Comparison of ENCODE assay signal across 9 cellular contexts in the genomic region with DNA sequence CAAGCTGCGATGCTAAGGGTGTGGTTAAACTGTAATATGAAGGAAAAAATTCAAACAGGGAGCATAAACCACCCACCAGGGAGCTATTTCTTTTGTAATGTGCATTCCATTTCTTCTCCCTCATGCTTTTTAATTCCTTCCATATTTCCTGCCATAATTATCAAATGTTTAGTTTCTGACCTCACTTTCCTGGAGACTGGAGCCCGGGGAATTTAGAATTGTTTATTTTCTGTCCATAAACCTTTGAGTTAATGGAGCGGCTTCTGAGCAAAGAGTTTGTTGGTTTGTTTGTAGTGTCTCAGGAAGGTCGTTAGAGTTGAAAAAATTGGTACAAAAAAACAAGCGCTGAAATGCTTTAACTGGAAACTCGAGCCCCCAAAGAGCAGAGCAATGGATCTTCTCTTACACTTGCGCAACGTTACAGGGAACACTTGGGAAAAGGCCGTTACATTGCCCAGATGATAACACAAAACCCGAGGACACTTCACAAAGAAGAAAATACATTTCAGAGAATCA. TPM values are rescaled to one million over a fixed set of nuclear protein-coding genes. Genes with fewer than 3 reads are reported as not detected.
DNase-seq lines count a peak whose midpoint lies in the region; ATAC-seq, FAIRE-seq and TF ChIP-seq lines count a peak whose summit lies in the region.
"Had no signal": no experiment of that assay in that cellular context is flagged by ENCODE, and none has a peak within 500 bp of the region (broad histone marks: within the 10 kb centered on the region; RNA-seq: fewer than 3 reads in every experiment).

No MANE protein-coding gene starts in this region.

- peaks cover 10% of the 10 kb centered on the region for H3K4me1 Mint-ChIP-seq in activated CD4-positive, alpha-beta T cell treated with anti-CD3 and anti-CD28 coated beads, Interleukin-2, amount 10 ng/mL, durations not matched to agents 7 days and 5 days
- H3K4me1 Mint-ChIP-seq in type B pancreatic cell (ENCODE audit: unreplicated experiment), result peaks cover 28% of the 10 kb centered on the region

- H3K4me2 ChIP-seq in HepG2 (ENCODE audit: low read depth, low read length), result peak overlapping the region; percentile 47

- H3K27me3 ChIP-seq in breast epithelium (peaks cover 0 to 2% of the 10 kb centered on the region in 2 donors), HepG2 (ENCODE audit: control insufficient read depth in 1 of 2, insufficient read depth in 2 of 2, low read length in 2 of 2) (peaks cover 3 to 47% of the 10 kb centered on the region in 2 experiments; a peak in 4 of 5 replicates)

- POLR2A ChIA-PET in activated CD4-positive, alpha-beta T cell treated with anti-CD3 and anti-CD28 coated beads, Interleukin-2, amount 10 ng/mL, durations not matched to agents 7 days and 5 days (lab: Charles Lee), result no interaction called here
- POLR2A ChIA-PET in HepG2 (lab: Yijun Ruan, JAX), result no interaction called here

- H3K27ac ChIP-seq in breast epithelium (peak overlapping the region; percentile 91 to 92), HepG2 (ENCODE audit: extremely low read length, insufficient read depth, low read length) (no peak overlapping the region)

- no peak for ATAC-seq in HepG2
- no peak for ATAC-seq in GM19023 (IDR thresholded peaks at IDR 0.05; ENCODE audit: unreplicated experiment)

- H3K79me2 ChIP-seq in HepG2 (ENCODE audit: insufficient read depth, low read length), result no peaks in the 10 kb centered on the region

- peak overlapping the region; percentile 73 to 86 (median 78) for H3K4me3 ChIP-seq in breast epithelium
- H3K4me3 ChIP-seq in HepG2 (replicated peaks in 1 of 3; ENCODE audit: insufficient read depth in 1 of 3, low read depth in 2 of 3, low read length in 3 of 3), result peak overlapping the region in 1 of 3 experiments; percentile 9; a peak in 1 of 6 replicates

- CTCF ChIA-PET in activated CD4-positive, alpha-beta T cell treated with anti-CD3 and anti-CD28 coated beads, Interleukin-2, amount 10 ng/mL, durations not matched to agents 7 days and 5 days (lab: Charles Lee), result no interaction called here
- CTCF ChIA-PET in HepG2 (lab: Yijun Ruan, JAX; ENCODE audit: low intra/inter-chr PET ratio, low total read pairs), result no interaction called here

- no peak for TF ChIP-seq CTCF in breast epithelium (IDR thresholded peaks at IDR 0.05)
- no peak for TF ChIP-seq CTCF in HepG2 (CRISPR knock-in tag; IDR thresholded peaks at IDR 0.05)
- TF ChIP-seq CTCF in type B pancreatic cell (conservative IDR thresholded peaks at IDR 0.05), result no peak

- DNase-seq in activated CD4-positive, alpha-beta T cell treated with anti-CD3 and anti-CD28 coated beads, Interleukin-2, amount 10 ng/mL, durations not matched to agents 7 days and 5 days, result no peak
- no peak for DNase-seq in activated CD4-positive, alpha-beta T cell treated with anti-CD3 and anti-CD28 coated beads for 1 hour
- DNase-seq in breast epithelium (ENCODE audit: low spot score in 2 of 2), result no peak
- no peak for DNase-seq in HepG2 (ENCODE audit: low spot score)
- no peak for DNase-seq in type B pancreatic cell (ENCODE audit: extremely low spot score, unreplicated experiment)
- no peak for DNase-seq in SKM-1 (lab: John Stamatoyannopoulos, UW; ENCODE audit: unreplicated experiment)
- DNase-seq in NCI-H748 treated with DMSO at 0.1 percent for 48 hours (lab: John Stamatoyannopoulos, UW), result no peak

- peak overlapping the region; percentile 72 for H3K4me3 Mint-ChIP-seq in activated CD4-positive, alpha-beta T cell treated with anti-CD3 and anti-CD28 coated beads, Interleukin-2, amount 10 ng/mL, durations not matched to agents 7 days and 5 days
- H3K4me3 Mint-ChIP-seq in type B pancreatic cell, result peak overlapping the region; percentile 91

- H3K27me3 Mint-ChIP-seq in activated CD4-positive, alpha-beta T cell treated with anti-CD3 and anti-CD28 coated beads, Interleukin-2, amount 10 ng/mL, durations not matched to agents 7 days and 5 days, result peaks cover 67% of the 10 kb centered on the region
- no peaks in the 10 kb centered on the region for H3K27me3 Mint-ChIP-seq in type B pancreatic cell

- H3K9me3 ChIP-seq in breast epithelium, result no peaks in the 10 kb centered on the region
- H3K9me3 ChIP-seq in HepG2 (ENCODE audit: low read length), result no peaks in the 10 kb centered on the region

- TF ChIP-seq POLR2A in breast epithelium (IDR thresholded peaks at IDR 0.05) (no peak), HepG2 (IDR thresholded peaks at IDR 0.05; ENCODE audit: insufficient read depth in 1 of 2, low read depth in 2 of 2, low read length in 2 of 2) (no peak)

- H3K27ac Mint-ChIP-seq in activated CD4-positive, alpha-beta T cell treated with anti-CD3 and anti-CD28 coated beads, Interleukin-2, amount 10 ng/mL, durations not matched to agents 7 days and 5 days, result no peak overlapping the region
- H3K27ac Mint-ChIP-seq in type B pancreatic cell, result peak overlapping the region; percentile 89

- TF ChIP-seq RAD21 in HepG2 (CRISPR knock-in tag; IDR thresholded peaks at IDR 0.05), result no peak

- H3K36me3 ChIP-seq in breast epithelium, result no peaks in the 10 kb centered on the region
- H3K36me3 ChIP-seq in HepG2 (replicated peaks in 1 of 2; ENCODE audit: control insufficient read depth in 1 of 2, insufficient read depth in 2 of 2, low read length in 2 of 2), result no peaks in the 10 kb centered on the region

- no peak overlapping the region for H3K9ac ChIP-seq in HepG2 (ENCODE audit: insufficient read depth, low read depth, low read length)

- TF ChIP-seq EP300 in HepG2 (IDR thresholded peaks at IDR 0.05; ENCODE audit: low read depth in 2 of 2, low read length in 2 of 2) (no peak), HepG2 (CRISPR knock-in tag; IDR thresholded peaks at IDR 0.05; ENCODE audit: borderline replicate concordance) (no peak)

- in situ Hi-C loops in HepG2 (cut with HindIII; ENCODE audit: extremely low pct_ligation_motif_present, low pct_unique_long_range_greater_than_20kb), result no loop called here

- H3K36me3 Mint-ChIP-seq in activated CD4-positive, alpha-beta T cell treated with anti-CD3 and anti-CD28 coated beads, Interleukin-2, amount 10 ng/mL, durations not matched to agents 7 days and 5 days (ENCODE audit: low read depth), result peaks cover 1% of the 10 kb centered on the region
- peaks cover 10% of the 10 kb centered on the region for H3K36me3 Mint-ChIP-seq in type B pancreatic cell

- H3K9me3 Mint-ChIP-seq in activated CD4-positive, alpha-beta T cell treated with anti-CD3 and anti-CD28 coated beads, Interleukin-2, amount 10 ng/mL, durations not matched to agents 7 days and 5 days, result peaks cover 2% of the 10 kb centered on the region
- peaks cover 4% of the 10 kb centered on the region for H3K9me3 Mint-ChIP-seq in type B pancreatic cell

- H3K4me1 ChIP-seq in breast epithelium (peaks cover 0 to 4% of the 10 kb centered on the region in 2 donors), HepG2 (ENCODE audit: insufficient read depth, low read length) (0 out of 2 replicates have a peak, but pooled peaks cover 7% of the 10 kb centered on the region)

- H4K20me1 ChIP-seq in HepG2 (ENCODE audit: insufficient read depth, low read length), result no peaks in the 10 kb centered on the region

- no peak for FAIRE-seq in HepG2 (lab: Jason Lieb, UNC)
- FAIRE-seq: TTC549 had no signal

- BruUV-seq in HepG2 (replicated peaks; lab: Mats Ljungman, UMichigan), result no TSS peak

- H2AFZ ChIP-seq in HepG2 (ENCODE audit: low read length), result no peak overlapping the region

- intact Hi-C loops in breast epithelium (cut with DNase I; ENCODE audit: low total_unique reads) (no loop called here), HepG2 (cut with micrococcal nuclease; ENCODE audit: unreplicated experiment) (no loop called here)

- WGBS in HepG2 (ENCODE audit: low lambda C conversion rate), result 20% methylated on average over 10 of the region's 10 CpGs

TF ChIP-seq in HepG2, 621 proteins besides CTCF, POLR2A, EP300 and RAD21 (continues in another document):
- TF ChIP-seq SIN3A (IDR thresholded peaks at IDR 0.05; ENCODE audit: borderline replicate concordance, low read depth, low read length) (no peak), ZNF841 (CRISPR knock-in tag; IDR thresholded peaks at IDR 0.05; ENCODE audit: borderline replicate concordance) (no peak), ZNF570 (CRISPR knock-in tag; IDR thresholded peaks at IDR 0.05; ENCODE audit: borderline replicate concordance) (no peak), CBX2 (IDR thresholded peaks at IDR 0.05; ENCODE audit: low read depth, low read length) (0 out of 2 replicates have a peak, but pooled peaks have one; percentile 54), CBX2 (CRISPR knock-in tag; IDR thresholded peaks at IDR 0.05; ENCODE audit: low read depth) (no peak), SOX13 (IDR thresholded peaks at IDR 0.05) (no peak), SOX13 (CRISPR knock-in tag; conservative IDR thresholded peaks at IDR 0.05 in 1 of 2, IDR thresholded peaks at IDR 0.05 in 1 of 2) (no peak), GATAD2A (CRISPR knock-in tag; IDR thresholded peaks at IDR 0.05) (no peak)

RNA-seq across cellular contexts. Expression of gene FSTL1, which starts 1.0 kb away (rescaled TPM):
- total RNA-seq in activated CD4-positive, alpha-beta T cell treated with anti-CD3 and anti-CD28 coated beads, Interleukin-2, amount 10 ng/mL, durations not matched to agents 7 days and 5 days, result under 1 TPM; 0.35 to 0.37 TPM
- 1,000 to 10,000 TPM in 1 of 3 donors, 100 to 1,000 TPM in 2; 225 to 1,263 (median 355) TPM for total RNA-seq in breast epithelium
- total RNA-seq in HepG2 (2016; rRNA removed; fragmentation: Illumina TruSeq; extraction: Trizol), result 0.07 and 0.17 TPM in 2 replicates
- total RNA-seq in HepG2 (2016; cell fraction: cytosol; rRNA removed; fragmentation: Illumina TruSeq; extraction: Trizol; ENCODE audit: low read depth), result not detected in 2 replicates
- 0.19 and 0.30 TPM in 2 replicates for total RNA-seq in HepG2 (2016; cell fraction: insoluble cytoplasmic fraction; rRNA removed; fragmentation: Illumina TruSeq; extraction: Trizol)
- 0.14 TPM in 1 of 2 replicates, not detected in the other for total RNA-seq in HepG2 (2016; cell fraction: membrane; rRNA removed; fragmentation: Illumina TruSeq; extraction: Trizol)
- total RNA-seq in HepG2 (2016; cell fraction: nucleus; rRNA removed; fragmentation: Illumina TruSeq; extraction: Trizol), result 0.22 and 0.25 TPM in 2 replicates
- polyA plus RNA-seq in HepG2 (2011; rRNA removed), result 0.18 and 0.29 TPM in 2 replicates
- polyA plus RNA-seq in HepG2 (2011; cell fraction: cytosol; rRNA removed), result 0.12 and 0.40 TPM in 2 replicates
- 0.64 and 1.1 TPM in 2 replicates for polyA plus RNA-seq in HepG2 (2011; cell fraction: nucleus; rRNA removed)
- polyA plus RNA-seq in HepG2 (2012), result 0.11 and 0.23 TPM in 2 replicates
- not detected in 2 replicates for polyA plus RNA-seq in HepG2 (2016; cell fraction: cytosol; fragmentation: Illumina TruSeq; extraction: Trizol; ENCODE audit: low read depth)
- polyA plus RNA-seq in HepG2 (2016; cell fraction: insoluble cytoplasmic fraction; fragmentation: Illumina TruSeq; extraction: Trizol; ENCODE audit: low read depth), result 0.14 and 0.49 TPM in 2 replicates
- 0.03 and 0.05 TPM in 2 replicates for polyA plus RNA-seq in HepG2 (2016; cell fraction: membrane; fragmentation: Illumina TruSeq; extraction: Trizol; ENCODE audit: low read depth)
- polyA plus RNA-seq in HepG2 (2016; cell fraction: nucleus; fragmentation: Illumina TruSeq; extraction: Trizol; ENCODE audit: insufficient read depth, low read depth), result not detected in 2 replicates
- polyA minus RNA-seq in HepG2 (2011; rRNA and poly(A)+ RNA removed; ENCODE audit: low replicate concordance), result 1.3 and 8.9 TPM in 2 replicates
- polyA minus RNA-seq in HepG2 (2011; cell fraction: cytosol; rRNA and poly(A)+ RNA removed), result 0.69 TPM in 1 of 2 replicates, not detected in the other
- polyA minus RNA-seq in HepG2 (2011; cell fraction: nucleus; rRNA and poly(A)+ RNA removed), result 0.62 and 2.8 TPM in 2 replicates
- total RNA-seq in type B pancreatic cell (ENCODE audit: low replicate concordance), result 183 and 383 TPM in 2 replicates

Comparison
In these comparisons a context has a peak if more than half of its experiments do, and no peak if none do; other contexts are left out.
1. RNA of gene FSTL1, which starts 1.0 kb away (total RNA-seq): 183 to 383 TPM in type B pancreatic cell and 225 to 1,263 TPM in breast epithelium; 0.35 to 0.37 TPM in activated CD4-positive, alpha-beta T cell treated with anti-CD3 and anti-CD28 coated beads, Interleukin-2, amount 10 ng/mL, durations not matched to agents 7 days and 5 days and 0.07 to 0.30 TPM in HepG2; every median in the first group is over 100 times any median in the second.